In genomic region chr6:133571681-133572080, GRCh38 we compare ENCODE assay signal across 23 cellular contexts.
"Had no signal": no experiment of that assay in that cellular context is flagged by ENCODE, and none has a peak within 500 bp of the region (broad histone marks: within the 10 kb centered on the region; RNA-seq: fewer than 3 reads in every experiment).

No MANE protein-coding gene starts in this region.

- H3K27ac Mint-ChIP-seq: activated CD4-positive, alpha-beta memory T cell treated with anti-CD3 and anti-CD28 coated beads, Interleukin-2, amount 10 ng/mL, durations not matched to agents 7 days and 5 days; activated CD4-positive, alpha-beta T cell treated with anti-CD3 and anti-CD28 coated beads for 36 hours; activated naive CD4-positive, alpha-beta T cell treated with anti-CD3 and anti-CD28 coated beads for 36 hours; activated naive CD8-positive, alpha-beta T cell; activated T-helper 17 cell treated with anti-CD3 and anti-CD28 coated beads, Interleukin-2, amount 50 U/mL, for 72 hours; T-cell had no signal

- ATAC-seq: activated CD4-positive, alpha-beta T cell treated with anti-CD3 and anti-CD28 coated beads for 36 hours; activated T-helper 17 cell treated with anti-CD3 and anti-CD28 coated beads, Interleukin-2, amount 50 U/mL, for 72 hours; T-cell had no signal

- H3K4me3 Mint-ChIP-seq: activated CD4-positive, alpha-beta memory T cell treated with anti-CD3 and anti-CD28 coated beads, Interleukin-2, amount 10 ng/mL, durations not matched to agents 7 days and 5 days; activated CD4-positive, alpha-beta T cell treated with anti-CD3 and anti-CD28 coated beads for 36 hours; activated naive CD4-positive, alpha-beta T cell treated with anti-CD3 and anti-CD28 coated beads for 36 hours; activated naive CD8-positive, alpha-beta T cell; activated T-helper 17 cell treated with anti-CD3 and anti-CD28 coated beads, Interleukin-2, amount 50 U/mL, for 72 hours; T-cell had no signal

- FAIRE-seq: TTC549 had no signal

- H3K36me3 ChIP-seq: WERI-Rb-1 had no signal

- H3K27ac ChIP-seq: WERI-Rb-1 had no signal

- H3K9me3 Mint-ChIP-seq: activated CD4-positive, alpha-beta memory T cell treated with anti-CD3 and anti-CD28 coated beads, Interleukin-2, amount 10 ng/mL, durations not matched to agents 7 days and 5 days; activated naive CD4-positive, alpha-beta T cell treated with anti-CD3 and anti-CD28 coated beads for 36 hours; activated T-helper 17 cell treated with anti-CD3 and anti-CD28 coated beads, Interleukin-2, amount 50 U/mL, for 72 hours; T-cell had no signal

- DNase-seq: activated CD4-positive, alpha-beta memory T cell treated with anti-CD3 and anti-CD28 coated beads, Interleukin-2, amount 10 ng/mL, durations not matched to agents 7 days and 5 days; activated CD4-positive, alpha-beta T cell treated with anti-CD3 and anti-CD28 coated beads for 36 hours; activated CD4-positive, alpha-beta T cell treated with anti-CD3 and anti-CD28 coated beads, Interleukin-2, amount 50 U/mL, for 1 hour; activated gamma-delta T cell; activated naive CD4-positive, alpha-beta T cell treated with anti-CD3 and anti-CD28 coated beads for 36 hours; activated T-cell treated with anti-CD3 and anti-CD28 coated beads for 4 hours; activated T-cell treated with anti-CD3 and anti-CD28 coated beads, Interleukin-2, amount 50 U/mL, for 48 hours; caudate nucleus; Kasumi-1; NCI-H1048; NCI-H146; NCI-H187 treated with DMSO at 0.1 percent for 48 hours; NCI-H2081 treated with DMSO at 0.1 percent for 48 hours; NCI-H446; NCI-H524; SHP77 treated with DMSO at 0.1 percent for 48 hours; T-cell; T-helper 2 cell; T1000; WERI-Rb-1 had no signal

- H3K36me3 Mint-ChIP-seq: activated naive CD8-positive, alpha-beta T cell; T-cell had no signal
